ENCODE assay signal across 28 cellular contexts in genomic region chr9:78781681-78782080, GRCh38.
DNase-seq lines count a peak whose midpoint lies in the region; ATAC-seq and TF ChIP-seq lines count a peak whose summit lies in the region.
"Had no signal": no experiment of that assay in that cellular context is flagged by ENCODE, and none has a peak within 500 bp of the region (broad histone marks: within the 10 kb centered on the region; RNA-seq: fewer than 3 reads in every experiment).

No MANE protein-coding gene starts in this region.

- DNase-seq in MCF 10A (ENCODE audit: unreplicated experiment) (peak; percentile 13), breast epithelium (ENCODE audit: low spot score in 2 of 2) (no peak), NCI-H69 (lab: John Stamatoyannopoulos, UW) (peak; percentile 23), epithelial cell of esophagus (ENCODE audit: low read depth) (peak; percentile 57), coronary artery (ENCODE audit: low spot score) (no peak), left ventricle myocardium inferior (no peak), gastrocnemius medialis (no peak)
- DNase-seq: 8988T; activated CD4-positive, alpha-beta T cell treated with anti-CD3 and anti-CD28 coated beads, Interleukin-2, amount 10 ng/mL, durations not matched to agents 24 days and 14 days; activated naive CD4-positive, alpha-beta T cell treated with anti-CD3 and anti-CD28 coated beads for 36 hours; activated T-cell treated with anti-CD3 and anti-CD28 coated beads, Interleukin-2, amount 50 U/mL, for 48 hours; Caco-2; DMS79 treated with DMSO at 0.1 percent for 48 hours; foreskin melanocyte; KBM-7; mucosa of descending colon; NCI-H187 treated with DMSO at 0.1 percent for 48 hours; NCI-H748 treated with DMSO at 0.1 percent for 48 hours; stimulated activated CD4-positive, alpha-beta T cell treated with anti-CD3 and anti-CD28 coated beads, Interleukin-2, amount 100 ng/mL, for 24 hours; substantia nigra; upper lobe of right lung; WERI-Rb-1 had no signal

- H3K36me3 Mint-ChIP-seq in MCF 10A (ENCODE audit: insufficient read depth, unreplicated experiment) = no peaks in the 10 kb centered on the region

- no peak overlapping the region for H3K4me3 Mint-ChIP-seq in MCF 10A (ENCODE audit: unreplicated experiment)
- H3K4me3 Mint-ChIP-seq: activated CD4-positive, alpha-beta T cell treated with anti-CD3 and anti-CD28 coated beads, Interleukin-2, amount 10 ng/mL, durations not matched to agents 24 days and 14 days; activated naive CD4-positive, alpha-beta T cell treated with anti-CD3 and anti-CD28 coated beads for 36 hours; B cell; central memory CD8-positive, alpha-beta T cell; nephron had no signal

- H3K4me3 ChIP-seq in breast epithelium (no peak overlapping the region), epithelial cell of esophagus (ENCODE audit: low read length) (no peak overlapping the region), coronary artery (no peak overlapping the region), left ventricle myocardium inferior (no peak overlapping the region), gastrocnemius medialis (no peak overlapping the region)
- H3K4me3 ChIP-seq: mucosa of descending colon, smooth muscle cell, upper lobe of right lung had no signal

- H3K9me3 ChIP-seq in breast epithelium = no peaks in the 10 kb centered on the region
- H3K9me3 ChIP-seq in left ventricle myocardium inferior (replicated peaks) = no peaks in the 10 kb centered on the region
- no peaks in the 10 kb centered on the region for H3K9me3 ChIP-seq in gastrocnemius medialis
- H3K9me3 ChIP-seq: Caco-2, mucosa of descending colon, upper lobe of right lung had no signal

- H3K27ac ChIP-seq in breast epithelium (no peak overlapping the region), coronary artery (no peak overlapping the region), left ventricle myocardium inferior (replicated peaks) (no peak overlapping the region), gastrocnemius medialis (no peak overlapping the region)
- H3K27ac ChIP-seq: epithelial cell of prostate, upper lobe of right lung, WERI-Rb-1 had no signal

- no peak overlapping the region for H3K27ac Mint-ChIP-seq in MCF 10A (ENCODE audit: low read depth, unreplicated experiment)
- H3K27ac Mint-ChIP-seq: activated CD4-positive, alpha-beta T cell treated with anti-CD3 and anti-CD28 coated beads, Interleukin-2, amount 10 ng/mL, durations not matched to agents 24 days and 14 days; activated naive CD4-positive, alpha-beta T cell treated with anti-CD3 and anti-CD28 coated beads for 36 hours; B cell; nephron had no signal

- TF ChIP-seq CTCF in MCF 10A (IDR thresholded peaks at IDR 0.05; ENCODE audit: unreplicated experiment) (no peak), breast epithelium (IDR thresholded peaks at IDR 0.05) (no peak), epithelial cell of esophagus (IDR thresholded peaks at IDR 0.05; ENCODE audit: insufficient read depth, low read depth, low read length, missing control alignments) (peak; percentile 20), coronary artery (IDR thresholded peaks at IDR 0.05) (no peak), left ventricle myocardium inferior (IDR thresholded peaks at IDR 0.05; ENCODE audit: borderline replicate concordance) (no peak), gastrocnemius medialis (IDR thresholded peaks at IDR 0.05 in 4 of 5, conservative IDR thresholded peaks at IDR 0.05 in 1 of 5) (no peak)

- no peak for ATAC-seq in gastrocnemius medialis
- no peak for ATAC-seq in HG02970 (IDR thresholded peaks at IDR 0.05; ENCODE audit: low FRiP score, unreplicated experiment)
- ATAC-seq: mucosa of descending colon, upper lobe of right lung had no signal

- in situ Hi-C loops in gastrocnemius medialis (cut with MboI; ENCODE audit: low sequenced_read_pairs in 4 of 4) = no loop called here

- H3K9me3 Mint-ChIP-seq in MCF 10A (ENCODE audit: unreplicated experiment) = no peaks in the 10 kb centered on the region
- H3K9me3 Mint-ChIP-seq: activated CD4-positive, alpha-beta T cell treated with anti-CD3 and anti-CD28 coated beads, Interleukin-2, amount 10 ng/mL, durations not matched to agents 24 days and 14 days; activated naive CD4-positive, alpha-beta T cell treated with anti-CD3 and anti-CD28 coated beads for 36 hours; central memory CD8-positive, alpha-beta T cell; nephron had no signal

- H3K4me1 Mint-ChIP-seq in MCF 10A (ENCODE audit: insufficient read depth, unreplicated experiment) = no peaks in the 10 kb centered on the region
- H3K4me1 Mint-ChIP-seq: activated CD4-positive, alpha-beta T cell treated with anti-CD3 and anti-CD28 coated beads, Interleukin-2, amount 10 ng/mL, durations not matched to agents 24 days and 14 days; central memory CD8-positive, alpha-beta T cell had no signal

- TF ChIP-seq POLR2A in breast epithelium (IDR thresholded peaks at IDR 0.05) (no peak), gastrocnemius medialis (IDR thresholded peaks at IDR 0.05) (no peak)

- CTCF ChIA-PET in MCF 10A (lab: Yijun Ruan, JAX) = interaction anchor here (0.7 kb wide), 1 partner anchor 54 kb away, joined by 3 read pairs; no protein-coding TSS in a partner anchor

- intact Hi-C loops in MCF 10A (cut with micrococcal nuclease) = loop anchor here (1.0 kb wide), 2 partner anchors 179 to 342 kb away; no protein-coding TSS in a partner anchor
- intact Hi-C loops in breast epithelium (cut with DNase I; ENCODE audit: low total_unique reads) = no loop called here
- intact Hi-C loops in left ventricle myocardium inferior (cut with micrococcal nuclease) = no loop called here
- intact Hi-C loops in gastrocnemius medialis (cut with DNase I; ENCODE audit: low total_unique reads) = no loop called here

- no TSS peak for BruUV-seq in MCF 10A (replicated peaks; lab: Mats Ljungman, UMichigan)

- POLR2A ChIA-PET in MCF 10A (lab: Yijun Ruan, JAX) = no interaction called here

- H3K36me3 ChIP-seq in breast epithelium = no peaks in the 10 kb centered on the region
- no peaks in the 10 kb centered on the region for H3K36me3 ChIP-seq in left ventricle myocardium inferior
- H3K36me3 ChIP-seq in gastrocnemius medialis = no peaks in the 10 kb centered on the region
- H3K36me3 ChIP-seq: upper lobe of right lung, WERI-Rb-1 had no signal

- H3K4me1 ChIP-seq in breast epithelium (no peaks in the 10 kb centered on the region), left ventricle myocardium inferior (no peaks in the 10 kb centered on the region), gastrocnemius medialis (no peaks in the 10 kb centered on the region)
- H3K4me1 ChIP-seq: Caco-2, upper lobe of right lung had no signal

- no peaks in the 10 kb centered on the region for H3K27me3 Mint-ChIP-seq in MCF 10A (ENCODE audit: insufficient read depth, unreplicated experiment)
- H3K27me3 Mint-ChIP-seq: activated CD4-positive, alpha-beta T cell treated with anti-CD3 and anti-CD28 coated beads, Interleukin-2, amount 10 ng/mL, durations not matched to agents 24 days and 14 days; B cell; central memory CD8-positive, alpha-beta T cell had no signal

- no peaks in the 10 kb centered on the region for H3K27me3 ChIP-seq in breast epithelium
- no peaks in the 10 kb centered on the region for H3K27me3 ChIP-seq in left ventricle myocardium inferior (ENCODE audit: low read depth)
- H3K27me3 ChIP-seq in gastrocnemius medialis = no peaks in the 10 kb centered on the region
- H3K27me3 ChIP-seq: upper lobe of right lung had no signal

Comparison
In these comparisons a context has a peak if more than half of its experiments do, and no peak if none do; other contexts are left out.
1. DNase-seq: peak in MCF 10A (single experiment), NCI-H69 (single experiment) and epithelial cell of esophagus (single experiment); none in breast epithelium (0 of 2), coronary artery (single experiment), left ventricle myocardium inferior (single experiment) and gastrocnemius medialis (0 of 2).